3 cellular contexts compared by ENCODE assay signal in genomic region chr1:87648720-87649119, GRCh38.
TF ChIP-seq lines count a peak whose summit lies in the region.

No MANE protein-coding gene starts in this region.

TF ChIP-seq in HepG2, 621 proteins besides CTCF, POLR2A, EP300 and RAD21:
- TF ChIP-seq ZNF598 (CRISPR knock-in tag; IDR thresholded peaks at IDR 0.05; ENCODE audit: borderline replicate concordance) (no peak), NR2C2 (CRISPR knock-in tag; IDR thresholded peaks at IDR 0.05; ENCODE audit: borderline replicate concordance) (no peak), CEBPB (IDR thresholded peaks at IDR 0.05; ENCODE audit: borderline replicate concordance, low read depth, low read length) (peak; percentile 70), FLYWCH1 (CRISPR knock-in tag; IDR thresholded peaks at IDR 0.05) (no peak)

TF ChIP-seq in GM23338, 12 proteins besides CTCF, POLR2A, EP300 and RAD21:
- TF ChIP-seq, protein P1, sequence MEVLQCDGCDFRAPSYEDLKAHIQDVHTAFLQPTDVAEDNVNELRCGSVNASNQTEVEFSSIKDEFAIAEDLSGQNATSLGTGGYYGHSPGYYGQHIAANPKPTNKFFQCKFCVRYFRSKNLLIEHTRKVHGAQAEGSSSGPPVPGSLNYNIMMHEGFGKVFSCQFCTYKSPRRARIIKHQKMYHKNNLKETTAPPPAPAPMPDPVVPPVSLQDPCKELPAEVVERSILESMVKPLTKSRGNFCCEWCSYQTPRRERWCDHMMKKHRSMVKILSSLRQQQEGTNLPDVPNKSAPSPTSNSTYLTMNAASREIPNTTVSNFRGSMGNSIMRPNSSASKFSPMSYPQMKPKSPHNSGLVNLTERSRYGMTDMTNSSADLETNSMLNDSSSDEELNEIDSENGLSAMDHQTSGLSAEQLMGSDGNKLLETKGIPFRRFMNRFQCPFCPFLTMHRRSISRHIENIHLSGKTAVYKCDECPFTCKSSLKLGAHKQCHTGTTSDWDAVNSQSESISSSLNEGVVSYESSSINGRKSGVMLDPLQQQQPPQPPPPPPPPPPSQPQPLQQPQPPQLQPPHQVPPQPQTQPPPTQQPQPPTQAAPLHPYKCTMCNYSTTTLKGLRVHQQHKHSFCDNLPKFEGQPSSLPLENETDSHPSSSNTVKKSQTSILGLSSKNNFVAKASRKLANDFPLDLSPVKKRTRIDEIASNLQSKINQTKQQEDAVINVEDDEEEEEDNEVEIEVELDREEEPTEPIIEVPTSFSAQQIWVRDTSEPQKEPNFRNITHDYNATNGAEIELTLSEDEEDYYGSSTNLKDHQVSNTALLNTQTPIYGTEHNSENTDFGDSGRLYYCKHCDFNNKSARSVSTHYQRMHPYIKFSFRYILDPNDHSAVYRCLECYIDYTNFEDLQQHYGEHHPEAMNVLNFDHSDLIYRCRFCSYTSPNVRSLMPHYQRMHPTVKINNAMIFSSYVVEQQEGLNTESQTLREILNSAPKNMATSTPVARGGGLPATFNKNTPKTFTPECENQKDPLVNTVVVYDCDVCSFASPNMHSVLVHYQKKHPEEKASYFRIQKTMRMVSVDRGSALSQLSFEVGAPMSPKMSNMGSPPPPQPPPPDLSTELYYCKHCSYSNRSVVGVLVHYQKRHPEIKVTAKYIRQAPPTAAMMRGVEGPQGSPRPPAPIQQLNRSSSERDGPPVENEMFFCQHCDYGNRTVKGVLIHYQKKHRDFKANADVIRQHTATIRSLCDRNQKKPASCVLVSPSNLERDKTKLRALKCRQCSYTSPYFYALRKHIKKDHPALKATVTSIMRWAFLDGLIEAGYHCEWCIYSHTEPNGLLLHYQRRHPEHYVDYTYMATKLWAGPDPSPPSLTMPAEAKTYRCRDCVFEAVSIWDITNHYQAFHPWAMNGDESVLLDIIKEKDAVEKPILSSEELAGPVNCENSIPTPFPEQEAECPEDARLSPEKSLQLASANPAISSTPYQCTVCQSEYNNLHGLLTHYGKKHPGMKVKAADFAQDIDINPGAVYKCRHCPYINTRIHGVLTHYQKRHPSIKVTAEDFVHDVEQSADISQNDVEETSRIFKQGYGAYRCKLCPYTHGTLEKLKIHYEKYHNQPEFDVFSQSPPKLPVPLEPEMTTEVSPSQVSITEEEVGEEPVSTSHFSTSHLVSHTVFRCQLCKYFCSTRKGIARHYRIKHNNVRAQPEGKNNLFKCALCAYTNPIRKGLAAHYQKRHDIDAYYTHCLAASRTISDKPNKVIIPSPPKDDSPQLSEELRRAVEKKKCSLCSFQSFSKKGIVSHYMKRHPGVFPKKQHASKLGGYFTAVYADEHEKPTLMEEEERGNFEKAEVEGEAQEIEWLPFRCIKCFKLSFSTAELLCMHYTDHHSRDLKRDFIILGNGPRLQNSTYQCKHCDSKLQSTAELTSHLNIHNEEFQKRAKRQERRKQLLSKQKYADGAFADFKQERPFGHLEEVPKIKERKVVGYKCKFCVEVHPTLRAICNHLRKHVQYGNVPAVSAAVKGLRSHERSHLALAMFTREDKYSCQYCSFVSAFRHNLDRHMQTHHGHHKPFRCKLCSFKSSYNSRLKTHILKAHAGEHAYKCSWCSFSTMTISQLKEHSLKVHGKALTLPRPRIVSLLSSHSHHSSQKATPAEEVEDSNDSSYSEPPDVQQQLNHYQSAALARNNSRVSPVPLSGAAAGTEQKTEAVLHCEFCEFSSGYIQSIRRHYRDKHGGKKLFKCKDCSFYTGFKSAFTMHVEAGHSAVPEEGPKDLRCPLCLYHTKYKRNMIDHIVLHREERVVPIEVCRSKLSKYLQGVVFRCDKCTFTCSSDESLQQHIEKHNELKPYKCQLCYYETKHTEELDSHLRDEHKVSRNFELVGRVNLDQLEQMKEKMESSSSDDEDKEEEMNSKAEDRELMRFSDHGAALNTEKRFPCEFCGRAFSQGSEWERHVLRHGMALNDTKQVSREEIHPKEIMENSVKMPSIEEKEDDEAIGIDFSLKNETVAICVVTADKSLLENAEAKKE (CRISPR knock-in tag; IDR thresholded peaks at IDR 0.05) = no peak
- TF ChIP-seq ZNF114 (CRISPR knock-in tag; IDR thresholded peaks at IDR 0.05) (no peak), CREB1 (CRISPR knock-in tag; IDR thresholded peaks at IDR 0.05; ENCODE audit: low read depth) (no peak), STAT1 (IDR thresholded peaks at IDR 0.05; ENCODE audit: unreplicated experiment) (no peak), ZNF331 (CRISPR knock-in tag; IDR thresholded peaks at IDR 0.05; ENCODE audit: low read depth) (no peak), JUNB (IDR thresholded peaks at IDR 0.05; ENCODE audit: unreplicated experiment) (no peak), POLR2AphosphoS5 (IDR thresholded peaks at IDR 0.05; ENCODE audit: low read depth) (no peak), NANOG (IDR thresholded peaks at IDR 0.05; ENCODE audit: borderline replicate concordance) (no peak)
- TF ChIP-seq, protein P2, sequence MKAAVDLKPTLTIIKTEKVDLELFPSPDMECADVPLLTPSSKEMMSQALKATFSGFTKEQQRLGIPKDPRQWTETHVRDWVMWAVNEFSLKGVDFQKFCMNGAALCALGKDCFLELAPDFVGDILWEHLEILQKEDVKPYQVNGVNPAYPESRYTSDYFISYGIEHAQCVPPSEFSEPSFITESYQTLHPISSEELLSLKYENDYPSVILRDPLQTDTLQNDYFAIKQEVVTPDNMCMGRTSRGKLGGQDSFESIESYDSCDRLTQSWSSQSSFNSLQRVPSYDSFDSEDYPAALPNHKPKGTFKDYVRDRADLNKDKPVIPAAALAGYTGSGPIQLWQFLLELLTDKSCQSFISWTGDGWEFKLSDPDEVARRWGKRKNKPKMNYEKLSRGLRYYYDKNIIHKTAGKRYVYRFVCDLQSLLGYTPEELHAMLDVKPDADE (IDR thresholded peaks at IDR 0.05) = no peak
- TF ChIP-seq, protein P3, sequence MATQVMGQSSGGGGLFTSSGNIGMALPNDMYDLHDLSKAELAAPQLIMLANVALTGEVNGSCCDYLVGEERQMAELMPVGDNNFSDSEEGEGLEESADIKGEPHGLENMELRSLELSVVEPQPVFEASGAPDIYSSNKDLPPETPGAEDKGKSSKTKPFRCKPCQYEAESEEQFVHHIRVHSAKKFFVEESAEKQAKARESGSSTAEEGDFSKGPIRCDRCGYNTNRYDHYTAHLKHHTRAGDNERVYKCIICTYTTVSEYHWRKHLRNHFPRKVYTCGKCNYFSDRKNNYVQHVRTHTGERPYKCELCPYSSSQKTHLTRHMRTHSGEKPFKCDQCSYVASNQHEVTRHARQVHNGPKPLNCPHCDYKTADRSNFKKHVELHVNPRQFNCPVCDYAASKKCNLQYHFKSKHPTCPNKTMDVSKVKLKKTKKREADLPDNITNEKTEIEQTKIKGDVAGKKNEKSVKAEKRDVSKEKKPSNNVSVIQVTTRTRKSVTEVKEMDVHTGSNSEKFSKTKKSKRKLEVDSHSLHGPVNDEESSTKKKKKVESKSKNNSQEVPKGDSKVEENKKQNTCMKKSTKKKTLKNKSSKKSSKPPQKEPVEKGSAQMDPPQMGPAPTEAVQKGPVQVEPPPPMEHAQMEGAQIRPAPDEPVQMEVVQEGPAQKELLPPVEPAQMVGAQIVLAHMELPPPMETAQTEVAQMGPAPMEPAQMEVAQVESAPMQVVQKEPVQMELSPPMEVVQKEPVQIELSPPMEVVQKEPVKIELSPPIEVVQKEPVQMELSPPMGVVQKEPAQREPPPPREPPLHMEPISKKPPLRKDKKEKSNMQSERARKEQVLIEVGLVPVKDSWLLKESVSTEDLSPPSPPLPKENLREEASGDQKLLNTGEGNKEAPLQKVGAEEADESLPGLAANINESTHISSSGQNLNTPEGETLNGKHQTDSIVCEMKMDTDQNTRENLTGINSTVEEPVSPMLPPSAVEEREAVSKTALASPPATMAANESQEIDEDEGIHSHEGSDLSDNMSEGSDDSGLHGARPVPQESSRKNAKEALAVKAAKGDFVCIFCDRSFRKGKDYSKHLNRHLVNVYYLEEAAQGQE (IDR thresholded peaks at IDR 0.05; ENCODE audit: unreplicated experiment) = no peak

TF ChIP-seq in IMR-90, 13 proteins besides CTCF, POLR2A, EP300 and RAD21:
- TF ChIP-seq CEBPB (IDR thresholded peaks at IDR 0.05; ENCODE audit: low read depth, low read length) (peak; percentile 79), BHLHE40 (IDR thresholded peaks at IDR 0.05; ENCODE audit: low read depth, low read length) (no peak)
